In the genomic region with DNA sequence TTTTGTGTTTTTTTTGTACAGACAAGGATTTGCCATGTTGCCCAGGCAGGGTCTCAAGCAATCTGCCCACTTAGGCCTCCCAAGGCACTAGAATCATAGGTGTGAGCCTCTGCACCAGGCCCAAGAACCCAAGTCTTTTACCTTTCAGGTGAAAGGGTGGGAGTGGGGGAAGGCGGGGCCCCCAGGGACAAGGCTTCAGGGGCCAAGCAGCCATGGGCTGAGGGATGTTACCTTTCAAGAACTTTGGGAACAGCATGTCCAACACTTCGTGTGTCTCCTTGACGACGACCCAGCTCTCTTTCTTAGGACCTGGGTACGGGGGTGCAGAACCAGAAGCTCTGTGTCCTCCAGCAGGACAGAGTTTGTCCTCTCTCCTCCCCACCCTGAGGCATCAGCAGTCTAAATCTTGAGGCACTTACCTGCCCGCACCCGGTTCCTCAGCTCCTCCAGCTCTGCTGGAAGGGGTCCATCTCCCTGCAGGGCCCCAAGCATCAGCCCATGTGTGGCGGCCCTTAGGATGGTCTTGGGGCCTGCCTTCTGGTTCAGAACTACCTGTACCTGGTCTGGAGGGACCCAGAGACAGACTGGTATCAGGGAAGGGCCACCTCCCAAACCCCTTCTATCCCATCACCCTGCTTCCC, we compare ENCODE assay signal across 35 cellular contexts. TPM values are rescaled to one million over a fixed set of nuclear protein-coding genes. Genes with fewer than 3 reads are reported as not detected.
"Had no signal": no experiment of that assay in that cellular context is flagged by ENCODE, and none has a peak within 500 bp of the region (broad histone marks: within the 10 kb centered on the region; RNA-seq: fewer than 3 reads in every experiment).

No MANE protein-coding gene starts in this region.

- H3K36me3 Mint-ChIP-seq: activated naive CD4-positive, alpha-beta T cell treated with anti-CD3 and anti-CD28 coated beads, Interleukin-2, amount 50 U/mL, for 72 hours had no signal

- H3K4me3 Mint-ChIP-seq: activated CD4-positive, alpha-beta T cell treated with anti-CD3 and anti-CD28 coated beads, Interleukin-2, amount 10 ng/mL, durations not matched to agents 24 days and 14 days; activated CD8-positive, alpha-beta T cell treated with anti-CD3 and anti-CD28 coated beads for 36 hours; activated T-cell treated with anti-CD3 and anti-CD28 coated beads, Interleukin-2, amount 50 U/mL, for 72 hours; activated T-helper 17 cell treated with anti-CD3 and anti-CD28 coated beads, Interleukin-2, amount 50 U/mL, for 72 hours; central memory CD8-positive, alpha-beta T cell had no signal

- DNase-seq: activated CD4-positive, alpha-beta T cell treated with anti-CD3 and anti-CD28 coated beads, Interleukin-2, amount 10 ng/mL, durations not matched to agents 24 days and 14 days; activated CD4-positive, alpha-beta T cell treated with anti-CD3 and anti-CD28 coated beads, Interleukin-2, amount 50 U/mL, for 4 hours; activated CD8-positive, alpha-beta T cell treated with anti-CD3 and anti-CD28 coated beads for 36 hours; activated effector memory CD4-positive, alpha-beta T cell treated with anti-CD3 and anti-CD28 coated beads, Interleukin-2, amount 50 U/mL, for 16 hours; activated naive CD4-positive, alpha-beta T cell; activated T-cell treated with anti-CD3 and anti-CD28 coated beads, Interleukin-2, amount 50 U/mL, for 1 hour; activated T-cell treated with anti-CD3 and anti-CD28 coated beads, Interleukin-2, amount 50 U/mL, for 72 hours; amniotic stem cell; NCI-H1092 treated with DMSO at 0.1 percent for 48 hours; NCI-H1417; NCI-H146; NCI-H187; NCI-H2029 treated with DMSO at 0.1 percent for 48 hours; NCI-H2107; NCI-H2171; NCI-H510A; NCI-H526; NCI-H748 treated with DMSO at 0.1 percent for 48 hours; NK-92 treated with Interleukin-12 subunit alpha and Interleukin-12 subunit beta, amount 100 ng/mL, for 24 hours; PC-3; Peyer's patch; SIG-M5; T1000 had no signal

- H3K4me3 ChIP-seq: ascending aorta, cardiac muscle cell, K562, Peyer's patch had no signal

- ATAC-seq: activated CD8-positive, alpha-beta T cell treated with anti-CD3 and anti-CD28 coated beads for 36 hours; activated naive CD4-positive, alpha-beta T cell treated with anti-CD3 and anti-CD28 coated beads, Interleukin-2, amount 50 U/mL, for 72 hours; activated T-cell treated with anti-CD3 and anti-CD28 coated beads, Interleukin-2, amount 50 U/mL, for 72 hours; activated T-helper 17 cell treated with anti-CD3 and anti-CD28 coated beads, Interleukin-2, amount 50 U/mL, for 72 hours; K562; PC-3; Right ventricle myocardium inferior had no signal

- H3K9me3 Mint-ChIP-seq: activated CD4-positive, alpha-beta T cell treated with anti-CD3 and anti-CD28 coated beads, Interleukin-2, amount 10 ng/mL, durations not matched to agents 24 days and 14 days; activated CD8-positive, alpha-beta T cell treated with anti-CD3 and anti-CD28 coated beads for 36 hours; activated naive CD4-positive, alpha-beta T cell treated with anti-CD3 and anti-CD28 coated beads, Interleukin-2, amount 50 U/mL, for 72 hours; activated T-cell treated with anti-CD3 and anti-CD28 coated beads, Interleukin-2, amount 50 U/mL, for 72 hours; activated T-helper 17 cell treated with anti-CD3 and anti-CD28 coated beads, Interleukin-2, amount 50 U/mL, for 72 hours; central memory CD8-positive, alpha-beta T cell had no signal

- H3K27ac ChIP-seq: ascending aorta, cardiac muscle cell, Peyer's patch, RWPE1 had no signal

- H3K27me3 ChIP-seq: ascending aorta, Peyer's patch had no signal

- H3K9me3 ChIP-seq: ascending aorta had no signal

- H3K27me3 Mint-ChIP-seq: activated CD8-positive, alpha-beta T cell treated with anti-CD3 and anti-CD28 coated beads for 36 hours; activated T-helper 17 cell treated with anti-CD3 and anti-CD28 coated beads, Interleukin-2, amount 50 U/mL, for 72 hours; central memory CD8-positive, alpha-beta T cell had no signal

- H3K27ac Mint-ChIP-seq: activated CD4-positive, alpha-beta T cell treated with anti-CD3 and anti-CD28 coated beads, Interleukin-2, amount 10 ng/mL, durations not matched to agents 24 days and 14 days; activated CD8-positive, alpha-beta T cell treated with anti-CD3 and anti-CD28 coated beads for 36 hours; activated T-cell treated with anti-CD3 and anti-CD28 coated beads, Interleukin-2, amount 50 U/mL, for 72 hours; activated T-helper 17 cell treated with anti-CD3 and anti-CD28 coated beads, Interleukin-2, amount 50 U/mL, for 72 hours had no signal

RNA-seq across cellular contexts. Expression of gene SLC5A2, which starts 9.0 kb away (rescaled TPM):
- total RNA-seq: activated CD4-positive, alpha-beta T cell treated with anti-CD3 and anti-CD28 coated beads, Interleukin-2, amount 10 ng/mL, durations not matched to agents 24 days and 14 days; activated CD8-positive, alpha-beta memory T cell treated with anti-CD3 and anti-CD28 coated beads for 36 hours; activated CD8-positive, alpha-beta T cell treated with anti-CD3 and anti-CD28 coated beads for 36 hours; activated T-cell treated with anti-CD3 and anti-CD28 coated beads, Interleukin-2, amount 50 U/mL, for 72 hours; Right ventricle myocardium inferior; T-helper 1 cell treated with Interleukin-12 subunit alpha and Interleukin-12 subunit beta and Interleukin-4 antibody, amounts not matched to agents 30 ng/mL and 1 ng/mL, for 36 hours; T-helper 2 cell treated with Interferon-gamma antibody and Interleukin-4, amounts not matched to agents 100 ng/mL and 5 ng/mL, for 36 hours had no signal

RNA-seq across cellular contexts. Expression of gene AHSP, which starts 35.8 kb away (rescaled TPM):
- total RNA-seq: activated CD4-positive, alpha-beta T cell treated with anti-CD3 and anti-CD28 coated beads, Interleukin-2, amount 10 ng/mL, durations not matched to agents 24 days and 14 days; activated CD8-positive, alpha-beta memory T cell treated with anti-CD3 and anti-CD28 coated beads for 36 hours; activated CD8-positive, alpha-beta T cell treated with anti-CD3 and anti-CD28 coated beads for 36 hours; activated naive CD4-positive, alpha-beta T cell treated with anti-CD3 and anti-CD28 coated beads, Interleukin-2, amount 50 U/mL, for 72 hours; activated T-cell treated with anti-CD3 and anti-CD28 coated beads, Interleukin-2, amount 50 U/mL, for 72 hours; activated T-helper 17 cell treated with anti-CD3 and anti-CD28 coated beads, Interleukin-2, amount 50 U/mL, for 72 hours; ascending aorta; cardiac muscle cell; M059J; PC-3; Peyer's patch; Right ventricle myocardium inferior; T-helper 1 cell treated with Interleukin-12 subunit alpha and Interleukin-12 subunit beta and Interleukin-4 antibody, amounts not matched to agents 30 ng/mL and 1 ng/mL, for 36 hours; T-helper 2 cell treated with Interferon-gamma antibody and Interleukin-4, amounts not matched to agents 100 ng/mL and 5 ng/mL, for 36 hours had no signal
- polyA plus RNA-seq: cardiac muscle cell had no signal
